ENCODE assay signal across 14 cellular contexts in genomic region chr1:216710598-216711333, GRCh38. TPM values are rescaled to one million over a fixed set of nuclear protein-coding genes. Genes with fewer than 3 reads are reported as not detected.
DNase-seq lines count a peak whose midpoint lies in the region; ATAC-seq and TF ChIP-seq lines count a peak whose summit lies in the region.
"Had no signal": no experiment of that assay in that cellular context is flagged by ENCODE, and none has a peak within 500 bp of the region (broad histone marks: within the 10 kb centered on the region; RNA-seq: fewer than 3 reads in every experiment).

No MANE protein-coding gene starts in this region.

- H3K4me2 ChIP-seq in GM23338 = no peak overlapping the region
- H3K4me2 ChIP-seq: KMS-11 had no signal

- no peaks in the 10 kb centered on the region for H3K9me3 Mint-ChIP-seq in GM23338

- no peak overlapping the region for H3K4me3 ChIP-seq in GM23338
- no peak overlapping the region for H3K4me3 ChIP-seq in cardiac muscle cell
- H3K4me3 ChIP-seq in Peyer's patch = no peak overlapping the region
- H3K4me3 ChIP-seq: HAP-1 had no signal

- peaks cover 10% of the 10 kb centered on the region; the same call in 2 of the 3 replicates for H3K4me1 Mint-ChIP-seq in GM23338
- H3K4me1 Mint-ChIP-seq: CD14-positive monocyte had no signal

- H3K27ac ChIP-seq in GM23338 (ENCODE audit: low read depth) (no peak overlapping the region), cardiac muscle cell (peak overlapping the region; percentile 65), Peyer's patch (no peak overlapping the region)
- H3K27ac ChIP-seq: HL-60, KMS-11 had no signal

- H3K27ac Mint-ChIP-seq in GM23338 = peak overlapping the region; percentile 37; the same call in 1 of the 2 replicates
- H3K27ac Mint-ChIP-seq: CD14-positive monocyte had no signal

- no peak overlapping the region for H2AFZ ChIP-seq in GM23338

- DNase-seq in GM23338 (ENCODE audit: low spot score) (no peak), NCI-H2227 treated with DMSO at 0.1 percent for 48 hours (lab: John Stamatoyannopoulos, UW) (peak; percentile 49), cardiac muscle cell (ENCODE audit: low read depth in 1 of 2, low spot score in 1 of 2) (no peak), posterior vena cava (ENCODE audit: low spot score) (peak; percentile 53), C1 segment of cervical spinal cord (lab: John Stamatoyannopoulos, UW) (no peak), Peyer's patch (no peak)
- DNase-seq: DMS 273 treated with DMSO at 0.1 percent for 48 hours, DND-41, NCI-H1930 had no signal

- ATAC-seq in GM23338 (peak; percentile 48; the same call in 2 of the 3 replicates), HG03139 (IDR thresholded peaks at IDR 0.05; ENCODE audit: unreplicated experiment) (no peak)

- H3K36me3 ChIP-seq in GM23338 (ENCODE audit: insufficient read depth) (no peaks in the 10 kb centered on the region), cardiac muscle cell (no peaks in the 10 kb centered on the region), Peyer's patch (no peaks in the 10 kb centered on the region)
- H3K36me3 ChIP-seq: HAP-1 had no signal

- no peaks in the 10 kb centered on the region for H3K36me3 Mint-ChIP-seq in GM23338 (ENCODE audit: low read depth)
- H3K36me3 Mint-ChIP-seq: CD14-positive monocyte had no signal

- no peaks in the 10 kb centered on the region for H3K9me2 ChIP-seq in GM23338 (ENCODE audit: insufficient read depth)

- H3F3A ChIP-seq in GM23338 (replicated peaks; ENCODE audit: low read depth) = no peaks in the 10 kb centered on the region

- no peaks in the 10 kb centered on the region for H3K9me3 ChIP-seq in cardiac muscle cell (ENCODE audit: low read depth)
- H3K9me3 ChIP-seq in Peyer's patch = no peaks in the 10 kb centered on the region
- H3K9me3 ChIP-seq: HAP-1 had no signal

- 0 out of 2 replicates have a peak, but pooled peaks cover 6% of the 10 kb centered on the region for H3K4me1 ChIP-seq in GM23338 (ENCODE audit: insufficient read depth)
- peaks cover 50% of the 10 kb centered on the region for H3K4me1 ChIP-seq in cardiac muscle cell (ENCODE audit: low read depth)
- H3K4me1 ChIP-seq in Peyer's patch = no peaks in the 10 kb centered on the region

- no peaks in the 10 kb centered on the region for H4K20me1 ChIP-seq in GM23338 (replicated peaks; ENCODE audit: insufficient read depth)

- TF ChIP-seq CTCF in GM23338 (conservative IDR thresholded peaks at IDR 0.05; ENCODE audit: low read depth in 2 of 2) (no peak), cardiac muscle cell (IDR thresholded peaks at IDR 0.05; ENCODE audit: low read depth, low read length) (no peak), Peyer's patch (IDR thresholded peaks at IDR 0.05) (no peak)

- TF ChIP-seq POLR2A in Peyer's patch (IDR thresholded peaks at IDR 0.05) = no peak

- no peaks in the 10 kb centered on the region for H3K27me3 Mint-ChIP-seq in GM23338 (ENCODE audit: insufficient read depth, low read depth, poor library complexity)

- no peak overlapping the region for H3K4me3 Mint-ChIP-seq in GM23338
- H3K4me3 Mint-ChIP-seq: CD14-positive monocyte had no signal

- intact Hi-C loops in posterior vena cava (cut with DNase I) = no loop called here

- no peaks in the 10 kb centered on the region for H3K27me3 ChIP-seq in GM23338 (ENCODE audit: insufficient read depth)
- H3K27me3 ChIP-seq in cardiac muscle cell = no peaks in the 10 kb centered on the region
- H3K27me3 ChIP-seq in Peyer's patch = no peaks in the 10 kb centered on the region

- H3K79me2 ChIP-seq in GM23338 (replicated peaks; ENCODE audit: insufficient read depth) = no peaks in the 10 kb centered on the region

TF ChIP-seq in GM23338, 12 proteins besides CTCF, POLR2A, EP300 and RAD21:
- TF ChIP-seq EZH2phosphoT487 (IDR thresholded peaks at IDR 0.05; ENCODE audit: unreplicated experiment) (no peak), CREB1 (CRISPR knock-in tag; IDR thresholded peaks at IDR 0.05; ENCODE audit: low read depth) (no peak), ETS1 (IDR thresholded peaks at IDR 0.05) (no peak), POLR2AphosphoS5 (IDR thresholded peaks at IDR 0.05; ENCODE audit: low read depth) (no peak)

RNA-seq across cellular contexts. Expression of gene ESRRG, which starts 12.5 kb away (rescaled TPM):
- 1.7 and 3.2 TPM in 2 replicates for total RNA-seq in GM23338 (2014; rRNA removed; shearing (Covaris generic))
- polyA plus RNA-seq in GM23338 (2016; fragmentation: Nextera tagmentation; extraction: Ambion mirVana) (0.66 and 1.2 TPM in 2 replicates), cardiac muscle cell (41.5 and 53.3 TPM in 2 replicates)
- total RNA-seq in cardiac muscle cell (47.1 and 62.2 TPM in 2 replicates), posterior vena cava (under 1 TPM in 1 of 2 donors, not detected in 1; 0.09 TPM), Peyer's patch (10 to 100 TPM in 3 of 4 donors, 1 to 10 TPM in 1; 6.6 to 26.3 (median 20.0) TPM)
- polyA plus RNA-seq: CD14-positive monocyte had no signal

Comparison
In these comparisons a context has a peak if more than half of its experiments do, and no peak if none do; other contexts are left out.
1. DNase-seq: peak in NCI-H2227 treated with DMSO at 0.1 percent for 48 hours (single experiment) and posterior vena cava (single experiment); none in GM23338 (single experiment), cardiac muscle cell (0 of 2), C1 segment of cervical spinal cord (0 of 14) and Peyer's patch (0 of 3).